11 cellular contexts compared by ENCODE assay signal in genomic region chr10:77887631-77888355, GRCh38. TPM values are rescaled to one million over a fixed set of nuclear protein-coding genes. Genes with fewer than 3 reads are reported as not detected.
DNase-seq lines count a peak whose midpoint lies in the region; ATAC-seq and TF ChIP-seq lines count a peak whose summit lies in the region.
"Had no signal": no experiment of that assay in that cellular context is flagged by ENCODE, and none has a peak within 500 bp of the region (broad histone marks: within the 10 kb centered on the region; RNA-seq: fewer than 3 reads in every experiment).

No MANE protein-coding gene starts in this region.

- peak; percentile 5; the same call in 1 of the 3 replicates for ATAC-seq in RWPE2 (ENCODE audit: low read depth)
- peak; percentile 58 for ATAC-seq in gastroesophageal sphincter
- ATAC-seq in activated CD4-positive, CD25-positive, alpha-beta regulatory T cell treated with anti-CD3 and anti-CD28 coated beads, Interleukin-2, amount 50 U/mL, for 24 hours: no peak
- ATAC-seq in HG02973 (IDR thresholded peaks at IDR 0.05; ENCODE audit: unreplicated experiment): no peak
- ATAC-seq in stimulated activated naive B cell treated with anti-CD40 and anti-IgM and Interleukin-4, amounts not matched to agents 10 μg/mL and 1 μg/mL and 100 μg/mL, for 72 hours (replicated peaks): no peak
- ATAC-seq: CD8-positive, alpha-beta T cell had no signal

- peaks cover 36% of the 10 kb centered on the region for H3K4me1 Mint-ChIP-seq in osteocyte (ENCODE audit: unreplicated experiment)
- H3K4me1 Mint-ChIP-seq in stimulated activated naive B cell treated with anti-CD40 and anti-IgM and Interleukin-4, amounts not matched to agents 10 μg/mL and 1 μg/mL and 100 μg/mL, for 72 hours: no peaks in the 10 kb centered on the region

- H3K27me3 Mint-ChIP-seq in osteocyte (ENCODE audit: unreplicated experiment): no peaks in the 10 kb centered on the region
- H3K27me3 Mint-ChIP-seq in stimulated activated naive B cell treated with anti-CD40 and anti-IgM and Interleukin-4, amounts not matched to agents 10 μg/mL and 1 μg/mL and 100 μg/mL, for 72 hours: no peaks in the 10 kb centered on the region

- TF ChIP-seq POLR2A in gastroesophageal sphincter (IDR thresholded peaks at IDR 0.05): no peak

- CTCF ChIA-PET in AG04450 (lab: Charles Lee): no interaction called here

- H3K36me3 ChIP-seq in RWPE2 (ENCODE audit: low read depth) (peaks cover 4% of the 10 kb centered on the region), gastroesophageal sphincter (no peaks in the 10 kb centered on the region)

- POLR2A ChIA-PET in AG04450 (lab: Yijun Ruan, JAX): no interaction called here

- H3K9me3 Mint-ChIP-seq in osteocyte (ENCODE audit: unreplicated experiment): no peaks in the 10 kb centered on the region
- no peaks in the 10 kb centered on the region for H3K9me3 Mint-ChIP-seq in stimulated activated naive B cell treated with anti-CD40 and anti-IgM and Interleukin-4, amounts not matched to agents 10 μg/mL and 1 μg/mL and 100 μg/mL, for 72 hours
- H3K9me3 Mint-ChIP-seq: CD8-positive, alpha-beta T cell had no signal

- no peaks in the 10 kb centered on the region for H3K27me3 ChIP-seq in AG04450 (ENCODE audit: control insufficient read depth, insufficient read depth, low read length)
- no peaks in the 10 kb centered on the region for H3K27me3 ChIP-seq in RWPE2 (ENCODE audit: insufficient read depth, poor library complexity, severe bottlenecking)
- no peaks in the 10 kb centered on the region for H3K27me3 ChIP-seq in gastroesophageal sphincter

- no peak for TF ChIP-seq EP300 in gastroesophageal sphincter (IDR thresholded peaks at IDR 0.05)

- peak overlapping the region; percentile 83 for H3K27ac Mint-ChIP-seq in osteocyte (ENCODE audit: unreplicated experiment)
- H3K27ac Mint-ChIP-seq in stimulated activated naive B cell treated with anti-CD40 and anti-IgM and Interleukin-4, amounts not matched to agents 10 μg/mL and 1 μg/mL and 100 μg/mL, for 72 hours: no peak overlapping the region
- H3K27ac Mint-ChIP-seq: CD8-positive, alpha-beta T cell had no signal

- H3K4me3 Mint-ChIP-seq in osteocyte (ENCODE audit: unreplicated experiment): peak overlapping the region; percentile 59
- H3K4me3 Mint-ChIP-seq in stimulated activated naive B cell treated with anti-CD40 and anti-IgM and Interleukin-4, amounts not matched to agents 10 μg/mL and 1 μg/mL and 100 μg/mL, for 72 hours: no peak overlapping the region
- H3K4me3 Mint-ChIP-seq: CD8-positive, alpha-beta T cell had no signal

- H3K4me3 ChIP-seq in AG04450 (ENCODE audit: low read depth, low read length) (peak overlapping the region; percentile 31), RWPE2 (ENCODE audit: severe bottlenecking) (no peak overlapping the region), gastroesophageal sphincter (peak overlapping the region in 1 of 2 donors; percentile 28)
- H3K4me3 ChIP-seq: lung had no signal

- H3K4me1 ChIP-seq in RWPE2 (ENCODE audit: insufficient read depth, poor library complexity, severe bottlenecking) (peaks cover 43% of the 10 kb centered on the region), gastroesophageal sphincter (peaks cover 4 to 96% (median 48%) of the 10 kb centered on the region in 3 donors)

- DNase-seq in AG04450 (ENCODE audit: low read depth, low spot score) (no peak), RWPE2 (ENCODE audit: low spot score) (no peak), osteocyte (ENCODE audit: extremely low spot score, unreplicated experiment) (no peak), D341Med (ENCODE audit: low spot score) (no peak)
- no peak for DNase-seq in stimulated activated naive B cell treated with anti-CD40 and anti-IgM and Interleukin-4, amounts not matched to agents 10 μg/mL and 1 μg/mL and 100 μg/mL, for 72 hours
- DNase-seq: CD8-positive, alpha-beta T cell; NCI-H2171 had no signal

- no peaks in the 10 kb centered on the region for H3K36me3 Mint-ChIP-seq in osteocyte (ENCODE audit: unreplicated experiment)
- no peaks in the 10 kb centered on the region for H3K36me3 Mint-ChIP-seq in stimulated activated naive B cell treated with anti-CD40 and anti-IgM and Interleukin-4, amounts not matched to agents 10 μg/mL and 1 μg/mL and 100 μg/mL, for 72 hours
- H3K36me3 Mint-ChIP-seq: CD8-positive, alpha-beta T cell had no signal

- TF ChIP-seq CTCF in AG04450 (IDR thresholded peaks at IDR 0.05; ENCODE audit: low read depth, low read length) (no peak), RWPE2 (IDR thresholded peaks at IDR 0.05; ENCODE audit: poor library complexity, severe bottlenecking) (no peak), gastroesophageal sphincter (IDR thresholded peaks at IDR 0.05) (no peak), osteocyte (IDR thresholded peaks at IDR 0.05) (no peak)

- H3K9me3 ChIP-seq in AG04450 (ENCODE audit: control insufficient read depth, insufficient read depth, low read length) (no peaks in the 10 kb centered on the region), RWPE2 (ENCODE audit: severe bottlenecking) (no peaks in the 10 kb centered on the region), gastroesophageal sphincter (no peaks in the 10 kb centered on the region)

- WGBS in gastroesophageal sphincter (ENCODE audit: low coverage in 1 of 2), 2 donors: 9% methylated on average over 3 to 9 of the region's 11 CpGs

- H3K27ac ChIP-seq in AG04450 (ENCODE audit: low read depth, low read length) (peak overlapping the region; percentile 52), RWPE2 (ENCODE audit: poor library complexity, severe bottlenecking) (peak overlapping the region; percentile 37), gastroesophageal sphincter (peak overlapping the region; percentile 62 to 80 (median 79))

RNA-seq across cellular contexts. Expression of gene DLG5, which starts 38.8 kb away (rescaled TPM):
- polyA plus RNA-seq in AG04450 (2011; rRNA removed): 16.3 and 21.9 TPM in 2 replicates
- 37.3 and 43.2 TPM in 2 replicates for polyA minus RNA-seq in AG04450 (2011; rRNA and poly(A)+ RNA removed)
- total RNA-seq in gastroesophageal sphincter (100 to 1,000 TPM in 1 of 4 donors, 10 to 100 TPM in 3; 52.0 to 127 (median 56.3) TPM), osteocyte (69.8 and 72.4 TPM in 2 replicates)

Comparison
In these comparisons a context has a peak if more than half of its experiments do, and no peak if none do; other contexts are left out.
1. ATAC-seq: peak in RWPE2 (single experiment) and gastroesophageal sphincter (single experiment); none in activated CD4-positive, CD25-positive, alpha-beta regulatory T cell treated with anti-CD3 and anti-CD28 coated beads, Interleukin-2, amount 50 U/mL, for 24 hours (0 of 2), HG02973 (single experiment) and stimulated activated naive B cell treated with anti-CD40 and anti-IgM and Interleukin-4, amounts not matched to agents 10 μg/mL and 1 μg/mL and 100 μg/mL, for 72 hours (0 of 2).
2. Peak in every context shown above with its lines, with median percentiles within 50 percentile points of each other: H3K27ac ChIP-seq.